1 cellular context compared by ENCODE assay signal in genomic region chr22:31160328-31160978, GRCh38.
A peak's percentile ranks its signal among the peaks of the same experiment; 100 is the strongest.
TF ChIP-seq lines count a peak whose summit lies in the region.

No MANE protein-coding gene starts in this region.

TF ChIP-seq in H1, 55 proteins besides CTCF, POLR2A, EP300 and RAD21:
- peak; percentile 29 for TF ChIP-seq KDM4A (IDR thresholded peaks at IDR 0.05; ENCODE audit: low read depth, low read length, severe bottlenecking)
- TF ChIP-seq CEBPB (IDR thresholded peaks at IDR 0.05; ENCODE audit: low read depth, low read length): no peak
- no peak for TF ChIP-seq CBX5 (IDR thresholded peaks at IDR 0.05; ENCODE audit: low read depth, low read length)
- TF ChIP-seq SIN3A (conservative IDR thresholded peaks at IDR 0.05 in 1 of 2, IDR thresholded peaks at IDR 0.05 in 1 of 2; ENCODE audit: low read depth in 1 of 2, low read length in 2 of 2): 0 out of 4 replicates have a peak, but pooled peaks of 1 of the 2 experiments have one; percentile 7
